Comparison of ENCODE assay signal across 7 cellular contexts in the genomic region with DNA sequence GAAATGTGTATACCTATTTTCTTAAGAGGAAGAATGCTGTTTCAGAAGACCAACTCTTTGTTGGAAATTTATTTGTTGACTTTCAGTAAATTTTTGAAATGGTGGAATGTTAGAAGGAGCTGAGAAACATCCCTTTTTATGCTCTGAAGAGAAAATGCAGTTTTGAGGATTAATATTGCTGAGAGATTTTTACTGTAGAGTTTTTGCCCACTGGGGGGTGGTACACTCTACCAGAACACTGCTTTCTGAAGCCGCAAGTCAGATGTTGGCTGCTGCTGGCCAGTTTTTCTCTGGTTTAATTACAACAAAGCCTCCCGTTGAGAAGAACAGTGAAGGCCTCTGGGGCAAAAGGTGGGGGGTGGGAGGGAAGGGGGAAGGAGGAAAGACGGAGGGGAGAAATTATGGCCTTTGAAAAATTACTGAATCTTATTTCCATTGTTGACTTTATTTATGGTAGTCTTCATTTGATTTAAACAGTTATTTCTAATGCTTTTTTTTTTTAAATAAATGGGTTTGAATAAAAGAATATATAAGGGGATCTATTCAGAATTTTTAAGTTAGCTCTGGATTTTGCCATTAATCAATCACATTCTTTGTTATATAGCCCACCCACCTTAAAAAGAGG. TPM values are rescaled to one million over a fixed set of nuclear protein-coding genes. Genes with fewer than 3 reads are reported as not detected.
DNase-seq lines count a peak whose midpoint lies in the region; ATAC-seq and TF ChIP-seq lines count a peak whose summit lies in the region.

No MANE protein-coding gene starts in this region.

- no peak overlapping the region for H3K27ac Mint-ChIP-seq in osteocyte (ENCODE audit: unreplicated experiment)

- H3K9me3 Mint-ChIP-seq in osteocyte (ENCODE audit: unreplicated experiment): no peaks in the 10 kb centered on the region

- peaks cover 24% of the 10 kb centered on the region for H3K27me3 Mint-ChIP-seq in osteocyte (ENCODE audit: unreplicated experiment)

- peaks cover 12% of the 10 kb centered on the region for H3K4me1 Mint-ChIP-seq in osteocyte (ENCODE audit: unreplicated experiment)

- peak; percentile 70 for TF ChIP-seq CTCF in epithelial cell of proximal tubule (conservative IDR thresholded peaks at IDR 0.05; ENCODE audit: low read depth, low read length)
- TF ChIP-seq CTCF in osteocyte (IDR thresholded peaks at IDR 0.05): peak; percentile 52

- no peak for ATAC-seq in GM21737 (IDR thresholded peaks at IDR 0.05; ENCODE audit: unreplicated experiment)

- DNase-seq in HCEC 1CT (peak; percentile 58), NCI-H82 treated with DMSO at 0.1 percent for 48 hours (lab: John Stamatoyannopoulos, UW; ENCODE audit: unreplicated experiment) (peak; percentile 40), epithelial cell of proximal tubule (ENCODE audit: low read depth) (no peak), osteocyte (ENCODE audit: extremely low spot score, unreplicated experiment) (no peak), germinal center (ENCODE audit: low spot score) (no peak), hepatic stellate cell (ENCODE audit: low spot score) (no peak)

- H3K36me3 Mint-ChIP-seq in osteocyte (ENCODE audit: unreplicated experiment): no peaks in the 10 kb centered on the region

- peak overlapping the region; percentile 86 for H3K4me3 ChIP-seq in epithelial cell of proximal tubule (ENCODE audit: low read depth, low read length)

- no peak overlapping the region for H3K4me3 Mint-ChIP-seq in osteocyte (ENCODE audit: unreplicated experiment)

RNA-seq across cellular contexts. Expression of a gene that starts 3.0 kb away (rescaled TPM):
- 2.8 and 3.3 TPM in 2 replicates for total RNA-seq in epithelial cell of proximal tubule
- 0.16 and 0.40 TPM in 2 replicates for total RNA-seq in osteocyte

Comparison
In these comparisons a context has a peak if more than half of its experiments do, and no peak if none do; other contexts are left out.
1. DNase-seq: peak in HCEC 1CT (single experiment) and NCI-H82 treated with DMSO at 0.1 percent for 48 hours (single experiment); none in epithelial cell of proximal tubule (single experiment), osteocyte (single experiment), germinal center (single experiment) and hepatic stellate cell (single experiment).